In genomic region chr4:140648716-140649115, GRCh38 we compare ENCODE assay signal across 22 cellular contexts.
"Had no signal": no experiment of that assay in that cellular context is flagged by ENCODE, and none has a peak within 500 bp of the region (broad histone marks: within the 10 kb centered on the region; RNA-seq: fewer than 3 reads in every experiment).

No MANE protein-coding gene starts in this region.

- H3K9me3 Mint-ChIP-seq: activated naive CD4-positive, alpha-beta T cell treated with anti-CD3 and anti-CD28 coated beads, Interleukin-2, amount 50 U/mL, for 24 hours; activated T-helper 1 cell treated with anti-CD3 and anti-CD28 coated beads, Interleukin-12 subunit alpha, Interleukin-12 subunit beta, Interleukin-2, Interleukin-4 antibody, amounts not matched to agents 30 ng/mL and 10 ng/mL and 1 ng/mL, durations not matched to agents 14 hours and 24 hours and 36 hours; endodermal cell; natural killer cell; stimulated activated effector memory CD8-positive, alpha-beta T cell treated with anti-CD3 and anti-CD28 coated beads, Interleukin-12 subunit alpha, Interleukin-12 subunit beta, amount 100 ng/mL, for 72 hours; T-helper 2 cell treated with Interferon-gamma antibody and Interleukin-4, amounts not matched to agents 5 μg/mL and 100 μg/mL, for 36 hours had no signal

- ATAC-seq: activated CD8-positive, alpha-beta T cell treated with anti-CD3 and anti-CD28 coated beads, Interleukin-2, amount 10 ng/mL, durations not matched to agents 7 days and 5 days; heart left ventricle; left cardiac atrium; natural killer cell; right cardiac atrium; stimulated activated effector memory CD8-positive, alpha-beta T cell treated with anti-CD3 and anti-CD28 coated beads, Interleukin-12 subunit alpha, Interleukin-12 subunit beta, amount 100 ng/mL, for 72 hours had no signal

- H3K4me1 Mint-ChIP-seq: activated naive CD4-positive, alpha-beta T cell treated with anti-CD3 and anti-CD28 coated beads, Interleukin-2, amount 50 U/mL, for 24 hours; natural killer cell; stimulated activated effector memory CD8-positive, alpha-beta T cell treated with anti-CD3 and anti-CD28 coated beads, Interleukin-12 subunit alpha, Interleukin-12 subunit beta, amount 100 ng/mL, for 72 hours had no signal

- DNase-seq: activated CD4-positive, alpha-beta T cell treated with anti-CD3 and anti-CD28 coated beads for 1 hour; activated CD4-positive, alpha-beta T cell treated with anti-CD3 and anti-CD28 coated beads, Interleukin-2, amount 50 U/mL, for 1 hour; activated CD8-positive, alpha-beta T cell treated with anti-CD3 and anti-CD28 coated beads, Interleukin-2, amount 10 ng/mL, durations not matched to agents 7 days and 5 days; activated gamma-delta T cell treated with Interleukin-2 at 50 U/mL for 16 hours; endodermal cell; heart left ventricle; islet precursor cell; left cardiac atrium; natural killer cell; ovary; right cardiac atrium; stimulated activated CD4-positive, alpha-beta T cell treated with anti-CD3 and anti-CD28 coated beads, Interleukin-1b, Interleukin-23, amount 100 ng/mL, for 48 hours; stomach had no signal

- H3K27ac Mint-ChIP-seq: activated CD8-positive, alpha-beta T cell treated with anti-CD3 and anti-CD28 coated beads, Interleukin-2, amount 10 ng/mL, durations not matched to agents 7 days and 5 days; activated naive CD4-positive, alpha-beta T cell treated with anti-CD3 and anti-CD28 coated beads, Interleukin-2, amount 50 U/mL, for 24 hours; activated T-helper 1 cell treated with anti-CD3 and anti-CD28 coated beads, Interleukin-12 subunit alpha, Interleukin-12 subunit beta, Interleukin-2, Interleukin-4 antibody, amounts not matched to agents 30 ng/mL and 10 ng/mL and 1 ng/mL, durations not matched to agents 14 hours and 24 hours and 36 hours; endodermal cell; natural killer cell; stimulated activated effector memory CD8-positive, alpha-beta T cell treated with anti-CD3 and anti-CD28 coated beads, Interleukin-12 subunit alpha, Interleukin-12 subunit beta, amount 100 ng/mL, for 72 hours; T-helper 2 cell treated with Interferon-gamma antibody and Interleukin-4, amounts not matched to agents 5 μg/mL and 100 μg/mL, for 36 hours had no signal

- H3K27me3 ChIP-seq: heart left ventricle, neutrophil, ovary, stomach, suprapubic skin, tibial nerve had no signal

- H3K27ac ChIP-seq: coronary artery, heart left ventricle, neutrophil, ovary, stomach, suprapubic skin, tibial nerve, VCaP had no signal

- H3K4me1 ChIP-seq: stomach, suprapubic skin had no signal

- H3K36me3 Mint-ChIP-seq: activated naive CD4-positive, alpha-beta T cell treated with anti-CD3 and anti-CD28 coated beads, Interleukin-2, amount 50 U/mL, for 24 hours; natural killer cell had no signal

- H3K4me3 ChIP-seq: coronary artery, heart left ventricle, ovary, stomach, suprapubic skin, tibial nerve had no signal

- H3K4me3 Mint-ChIP-seq: activated CD8-positive, alpha-beta T cell treated with anti-CD3 and anti-CD28 coated beads, Interleukin-2, amount 10 ng/mL, durations not matched to agents 7 days and 5 days; activated naive CD4-positive, alpha-beta T cell treated with anti-CD3 and anti-CD28 coated beads, Interleukin-2, amount 50 U/mL, for 24 hours; activated T-helper 1 cell treated with anti-CD3 and anti-CD28 coated beads, Interleukin-12 subunit alpha, Interleukin-12 subunit beta, Interleukin-2, Interleukin-4 antibody, amounts not matched to agents 30 ng/mL and 10 ng/mL and 1 ng/mL, durations not matched to agents 14 hours and 24 hours and 36 hours; endodermal cell; natural killer cell; stimulated activated effector memory CD8-positive, alpha-beta T cell treated with anti-CD3 and anti-CD28 coated beads, Interleukin-12 subunit alpha, Interleukin-12 subunit beta, amount 100 ng/mL, for 72 hours; T-helper 2 cell treated with Interferon-gamma antibody and Interleukin-4, amounts not matched to agents 5 μg/mL and 100 μg/mL, for 36 hours had no signal
